Comparison of ENCODE assay signal across 21 cellular contexts in the genomic region with DNA sequence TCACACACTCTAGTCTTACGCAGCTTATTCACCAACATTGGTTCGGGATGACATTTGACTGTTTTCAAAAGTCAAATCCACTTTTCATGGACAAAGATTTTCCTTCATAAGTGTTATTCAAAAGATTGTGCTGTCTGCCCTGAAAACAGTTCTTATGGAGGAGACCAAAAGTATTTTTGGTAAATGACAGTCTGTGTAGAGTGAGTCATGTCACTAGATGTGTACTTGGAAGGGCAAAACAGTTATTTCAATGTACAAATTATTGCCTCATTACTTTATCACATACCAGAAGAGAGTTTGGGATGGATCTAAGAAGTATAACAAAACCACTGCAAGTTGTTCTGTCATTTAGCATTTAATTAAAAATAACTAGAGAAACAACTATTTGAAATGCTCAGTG.
A peak's percentile ranks its signal among the peaks of the same experiment; 100 is the strongest.
DNase-seq lines count a peak whose midpoint lies in the region; ATAC-seq and TF ChIP-seq lines count a peak whose summit lies in the region.
"Had no signal": no experiment of that assay in that cellular context is flagged by ENCODE, and none has a peak within 500 bp of the region (broad histone marks: within the 10 kb centered on the region; RNA-seq: fewer than 3 reads in every experiment).

No MANE protein-coding gene starts in this region.

- no peak overlapping the region for H2BK120ac ChIP-seq in IMR-90 (ENCODE audit: low read depth, low read length)

- H3K4me3 ChIP-seq in IMR-90 (ENCODE audit: insufficient read depth, low read depth, low read length) = no peak overlapping the region
- H3K4me3 ChIP-seq in fibroblast of pulmonary artery (replicated peaks; ENCODE audit: low read depth, low read length) = no peak overlapping the region
- peak overlapping the region in 1 of 4 donors; percentile 4 for H3K4me3 ChIP-seq in gastrocnemius medialis
- H3K4me3 ChIP-seq: GM12878, GM23338, MG63 had no signal

- BruUV-seq in IMR-90 (replicated peaks; lab: Mats Ljungman, UMichigan) = no TSS peak

- DNase-seq in Ammon's horn (ENCODE audit: low spot score) (peak; percentile 16), IMR-90 (no peak), fibroblast of pulmonary artery (ENCODE audit: low read depth) (peak; percentile 16), gastrocnemius medialis (no peak), HUDEP-2 (lab: John Stamatoyannopoulos, UW; ENCODE audit: unreplicated experiment in 76 of 76) (no peak), pons (ENCODE audit: low spot score) (no peak)
- DNase-seq: ACHN; CD8-positive, alpha-beta T cell; MG63; NCI-H1092; NCI-H146; NCI-H2081; NCI-H524; SHP77 had no signal

- H4K8ac ChIP-seq in IMR-90 (ENCODE audit: low read depth in 2 of 2, low read length in 2 of 2) = no peak overlapping the region

- H2AK5ac ChIP-seq in IMR-90 (ENCODE audit: low read depth, low read length) = no peak overlapping the region

- no peak overlapping the region for H3K56ac ChIP-seq in IMR-90 (ENCODE audit: extremely low read depth, insufficient read depth, low read length)

- intact Hi-C loops in IMR-90 (cut with micrococcal nuclease) = no loop called here
- intact Hi-C loops in gastrocnemius medialis (cut with DNase I; ENCODE audit: low total_unique reads) = no loop called here

- no CpG with 5 or more reads among the region's 2 CpGs for WGBS in IMR-90 (ENCODE audit: extremely low coverage in 2 of 2, insufficient read length in 1 of 2), 2 experiments

- H2BK15ac ChIP-seq in IMR-90 (ENCODE audit: low read depth, low read length) = no peak overlapping the region

- no peaks in the 10 kb centered on the region; the same call in 1 of the 2 replicates for H3K9me1 ChIP-seq in IMR-90 (ENCODE audit: insufficient read depth, low read length)

- ATAC-seq in IMR-90 (ENCODE audit: low read depth) (no peak), gastrocnemius medialis (peak; percentile 93 to 94), GM19397 (IDR thresholded peaks at IDR 0.05; ENCODE audit: unreplicated experiment) (no peak)
- ATAC-seq: CD8-positive, alpha-beta T cell; GM12878; GM23338; HCT116; Panc1; SK-N-SH treated with all-trans-retinoic acid at 6 μM for 48 hours had no signal

- H4K20me1 ChIP-seq in IMR-90 (ENCODE audit: insufficient read depth, low read length) = peaks cover 8% of the 10 kb centered on the region; the same call in 1 of the 2 replicates

- no peak overlapping the region for H4K91ac ChIP-seq in IMR-90 (ENCODE audit: insufficient read depth, low read depth, low read length)

- H3K27ac ChIP-seq in IMR-90 (ENCODE audit: insufficient read depth, low read length) = no peak overlapping the region
- peak overlapping the region in 3 of 4 donors; percentile 59 to 71 (median 62) for H3K27ac ChIP-seq in gastrocnemius medialis
- H3K27ac ChIP-seq: KMS-11 had no signal

- H3K4me1 ChIP-seq in IMR-90 (ENCODE audit: control insufficient read depth, insufficient read depth, low read length) (peaks cover 7% of the 10 kb centered on the region), gastrocnemius medialis (peaks cover 30 to 36% of the 10 kb centered on the region in 2 donors)

- TF ChIP-seq RAD21 in IMR-90 (IDR thresholded peaks at IDR 0.05; ENCODE audit: low read length) = no peak

- H3K4me2 ChIP-seq in IMR-90 (ENCODE audit: low read depth, low read length) = no peak overlapping the region
- H3K4me2 ChIP-seq: GM23338, KMS-11 had no signal

- dilution Hi-C loops in IMR-90 (cut with HindIII; ENCODE audit: low sequenced_read_pairs, unreplicated experiment) = no loop called here

- H2AK9ac ChIP-seq in IMR-90 (replicated peaks; ENCODE audit: low read depth, low read length, poor library complexity) = no peak overlapping the region

- no peak overlapping the region for H3K23ac ChIP-seq in IMR-90 (ENCODE audit: low read depth, low read length)

- H3K36me3 ChIP-seq in IMR-90 (ENCODE audit: control insufficient read depth, insufficient read depth, low read length) (no peaks in the 10 kb centered on the region), gastrocnemius medialis (no peaks in the 10 kb centered on the region)
- H3K36me3 ChIP-seq: MG63 had no signal

- no peak overlapping the region for H4K5ac ChIP-seq in IMR-90 (ENCODE audit: low read depth, low read length)

- H3K4ac ChIP-seq in IMR-90 (ENCODE audit: low read depth, low read length) = no peak overlapping the region

- no peak overlapping the region for H3K18ac ChIP-seq in IMR-90 (ENCODE audit: low read depth, low read length)

- no peak for TF ChIP-seq POLR2A in IMR-90 (IDR thresholded peaks at IDR 0.05; ENCODE audit: low read depth, low read length)
- TF ChIP-seq POLR2A in gastrocnemius medialis (IDR thresholded peaks at IDR 0.05) = no peak

- H3K27me3 ChIP-seq in IMR-90 (ENCODE audit: control insufficient read depth, insufficient read depth, low read length) (no peaks in the 10 kb centered on the region), gastrocnemius medialis (no peaks in the 10 kb centered on the region)
- H3K27me3 ChIP-seq: MG63 had no signal

- in situ Hi-C loops in IMR-90 (cut with MboI; ENCODE audit: low sequenced_read_pairs) (no loop called here), gastrocnemius medialis (cut with MboI; ENCODE audit: low sequenced_read_pairs in 4 of 4) (no loop called here)

- POLR2A ChIA-PET in IMR-90 (lab: Charles Lee; ENCODE audit: unreplicated experiment) = no interaction called here

- no peak overlapping the region for H2BK20ac ChIP-seq in IMR-90 (ENCODE audit: low read depth, low read length)

- TF ChIP-seq CTCF in IMR-90 (conservative IDR thresholded peaks at IDR 0.05; ENCODE audit: low read depth, low read length) (no peak), fibroblast of pulmonary artery (IDR thresholded peaks at IDR 0.05; ENCODE audit: low read length, missing control alignments) (no peak), gastrocnemius medialis (IDR thresholded peaks at IDR 0.05 in 4 of 5, conservative IDR thresholded peaks at IDR 0.05 in 1 of 5) (no peak)

- no peak overlapping the region for H2AFZ ChIP-seq in IMR-90 (replicated peaks; ENCODE audit: low read length, poor library complexity)
- H2AFZ ChIP-seq: GM23338 had no signal

- H2BK5ac ChIP-seq in IMR-90 (ENCODE audit: low read depth, low read length, poor library complexity, severe bottlenecking) = no peak overlapping the region

- CTCF ChIA-PET in IMR-90 (lab: Yijun Ruan, JAX) = no interaction called here

- H3K9ac ChIP-seq in IMR-90 (ENCODE audit: low read depth, low read length) = no peak overlapping the region
- H3K9ac ChIP-seq: KMS-11 had no signal

- H3K79me1 ChIP-seq in IMR-90 (ENCODE audit: low read depth in 1 of 2, low read length in 2 of 2) = peaks cover 0 to 14% of the 10 kb centered on the region in 2 experiments; a peak in 3 of 4 replicates

- H3K14ac ChIP-seq in IMR-90 (replicated peaks; ENCODE audit: low read depth, low read length) = 0 out of 2 replicates have a peak overlapping the region, but pooled peaks have one; percentile 7

- H3K9me3 ChIP-seq in IMR-90 (ENCODE audit: control insufficient read depth, insufficient read depth, low read length) = no peaks in the 10 kb centered on the region
- H3K9me3 ChIP-seq in gastrocnemius medialis = no peaks in the 10 kb centered on the region
- H3K9me3 ChIP-seq: MG63 had no signal

TF ChIP-seq in IMR-90, 13 proteins besides CTCF, POLR2A, EP300 and RAD21:
- TF ChIP-seq, protein P1, sequence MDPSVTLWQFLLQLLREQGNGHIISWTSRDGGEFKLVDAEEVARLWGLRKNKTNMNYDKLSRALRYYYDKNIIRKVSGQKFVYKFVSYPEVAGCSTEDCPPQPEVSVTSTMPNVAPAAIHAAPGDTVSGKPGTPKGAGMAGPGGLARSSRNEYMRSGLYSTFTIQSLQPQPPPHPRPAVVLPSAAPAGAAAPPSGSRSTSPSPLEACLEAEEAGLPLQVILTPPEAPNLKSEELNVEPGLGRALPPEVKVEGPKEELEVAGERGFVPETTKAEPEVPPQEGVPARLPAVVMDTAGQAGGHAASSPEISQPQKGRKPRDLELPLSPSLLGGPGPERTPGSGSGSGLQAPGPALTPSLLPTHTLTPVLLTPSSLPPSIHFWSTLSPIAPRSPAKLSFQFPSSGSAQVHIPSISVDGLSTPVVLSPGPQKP (IDR thresholded peaks at IDR 0.05; ENCODE audit: borderline replicate concordance, low read depth, low read length) = no peak
- TF ChIP-seq CEBPB (IDR thresholded peaks at IDR 0.05; ENCODE audit: low read depth, low read length) (0 out of 2 replicates have a peak, but pooled peaks have one; percentile 16), FOS (IDR thresholded peaks at IDR 0.05; ENCODE audit: low read depth, low read length) (no peak)

Comparison
In these comparisons a context has a peak if more than half of its experiments do, and no peak if none do; other contexts are left out.
1. DNase-seq: peak in Ammon's horn (single experiment) and fibroblast of pulmonary artery (single experiment); none in IMR-90 (single experiment), gastrocnemius medialis (0 of 2), HUDEP-2 (0 of 76) and pons (single experiment).
2. ATAC-seq: peak in gastrocnemius medialis (2 of 2); none in IMR-90 (single experiment) and GM19397 (single experiment).